Comparison of ENCODE assay signal across 1 cellular context in genomic region chr4:119597377-119597776, GRCh38.
TF ChIP-seq lines count a peak whose summit lies in the region.

No MANE protein-coding gene starts in this region.

TF ChIP-seq in GM23338, 12 proteins besides CTCF, POLR2A, EP300 and RAD21:
- TF ChIP-seq ZNF462 (CRISPR knock-in tag; IDR thresholded peaks at IDR 0.05) (no peak), STAT1 (IDR thresholded peaks at IDR 0.05; ENCODE audit: unreplicated experiment) (no peak)
TF ChIP-seq in GM23338: peak in this region for 0.
